24 cellular contexts compared by ENCODE assay signal in the genomic region with DNA sequence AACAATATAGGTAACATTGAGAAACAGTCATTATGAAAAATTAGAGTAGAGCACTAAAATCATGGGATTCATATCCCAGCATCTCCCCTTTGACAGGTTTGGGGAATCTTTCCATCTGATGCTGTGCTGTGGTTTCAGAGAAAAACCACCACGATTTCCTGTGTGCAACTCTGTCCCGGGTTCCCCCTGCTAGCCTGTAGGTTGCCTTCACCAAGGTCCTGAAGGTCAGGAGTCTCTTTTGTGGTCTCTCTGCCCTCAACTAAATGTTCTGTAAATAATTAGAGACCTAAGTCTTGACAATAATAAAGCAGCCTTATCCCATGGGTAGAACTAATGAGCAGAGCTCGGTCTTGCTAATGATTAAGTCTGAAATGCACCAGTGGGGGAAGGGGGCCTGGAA.
"Had no signal": no experiment of that assay in that cellular context is flagged by ENCODE, and none has a peak within 500 bp of the region (broad histone marks: within the 10 kb centered on the region; RNA-seq: fewer than 3 reads in every experiment).

No MANE protein-coding gene starts in this region.

- H3K4me1 Mint-ChIP-seq: activated CD4-positive, alpha-beta memory T cell treated with anti-CD3 and anti-CD28 coated beads, Interleukin-2, amount 10 ng/mL, durations not matched to agents 7 days and 5 days; activated CD4-positive, alpha-beta T cell treated with anti-CD3 and anti-CD28 coated beads, Interleukin-2, amount 10 ng/mL, durations not matched to agents 7 days and 5 days; activated T-helper 17 cell treated with anti-CD3 and anti-CD28 coated beads, Interleukin-2, amount 50 U/mL, for 72 hours; natural killer cell; stimulated activated effector memory CD8-positive, alpha-beta T cell treated with anti-CD3 and anti-CD28 coated beads, Interleukin-12 subunit alpha, Interleukin-12 subunit beta, amount 100 ng/mL, for 72 hours had no signal

- DNase-seq: activated CD4-positive, alpha-beta memory T cell treated with anti-CD3 and anti-CD28 coated beads, Interleukin-2, amount 10 ng/mL, durations not matched to agents 7 days and 5 days; activated CD4-positive, alpha-beta T cell treated with anti-CD3 and anti-CD28 coated beads for 1 hour; activated CD4-positive, alpha-beta T cell treated with anti-CD3 and anti-CD28 coated beads, Interleukin-2, amount 10 ng/mL, durations not matched to agents 7 days and 5 days; activated gamma-delta T cell treated with Interleukin-2 at 50 U/mL for 16 hours; activated naive CD4-positive, alpha-beta T cell treated with anti-CD3 and anti-CD28 coated beads, Interleukin-2, amount 50 U/mL, for 16 hours; activated T-cell treated with anti-CD3 and anti-CD28 coated beads, Interleukin-2, amount 50 U/mL, for 4 hours; amniotic stem cell; central memory CD4-positive, alpha-beta T cell; left ventricle myocardium inferior; mesendoderm; natural killer cell; posterior cingulate gyrus; right lobe of liver; stimulated activated CD4-positive, alpha-beta T cell treated with anti-CD3 and anti-CD28 coated beads, Interleukin-12 subunit alpha, Interleukin-12 subunit beta, amount 100 ng/mL, for 4 hours; stimulated activated CD4-positive, alpha-beta T cell treated with anti-CD3 and anti-CD28 coated beads, Interleukin-4, amount 100 ng/mL, for 1 hour; stimulated activated naive CD8-positive, alpha-beta T cell treated with anti-CD3 and anti-CD28 coated beads, Interleukin-15, amount 100 ng/mL, for 72 hours; substantia nigra; T-helper 2 cell; uterus had no signal

- H3K27ac Mint-ChIP-seq: activated CD4-positive, alpha-beta memory T cell treated with anti-CD3 and anti-CD28 coated beads, Interleukin-2, amount 10 ng/mL, durations not matched to agents 7 days and 5 days; activated CD4-positive, alpha-beta T cell treated with anti-CD3 and anti-CD28 coated beads, Interleukin-2, amount 10 ng/mL, durations not matched to agents 7 days and 5 days; activated T-helper 17 cell treated with anti-CD3 and anti-CD28 coated beads, Interleukin-2, amount 50 U/mL, for 72 hours; natural killer cell; stimulated activated effector memory CD8-positive, alpha-beta T cell treated with anti-CD3 and anti-CD28 coated beads, Interleukin-12 subunit alpha, Interleukin-12 subunit beta, amount 100 ng/mL, for 72 hours; type B pancreatic cell; WTC11 had no signal

- ATAC-seq: activated T-cell treated with anti-CD3 and anti-CD28 coated beads, Interleukin-2, amount 50 U/mL, for 4 hours; activated T-helper 17 cell treated with anti-CD3 and anti-CD28 coated beads, Interleukin-2, amount 50 U/mL, for 72 hours; esophagus mucosa; natural killer cell; right lobe of liver; stimulated activated effector memory CD8-positive, alpha-beta T cell treated with anti-CD3 and anti-CD28 coated beads, Interleukin-12 subunit alpha, Interleukin-12 subunit beta, amount 100 ng/mL, for 72 hours; stimulated activated naive CD8-positive, alpha-beta T cell treated with anti-CD3 and anti-CD28 coated beads, Interleukin-15, amount 100 ng/mL, for 72 hours; WTC11 had no signal

- H3K4me3 Mint-ChIP-seq: activated CD4-positive, alpha-beta memory T cell treated with anti-CD3 and anti-CD28 coated beads, Interleukin-2, amount 10 ng/mL, durations not matched to agents 7 days and 5 days; activated CD4-positive, alpha-beta T cell treated with anti-CD3 and anti-CD28 coated beads, Interleukin-2, amount 10 ng/mL, durations not matched to agents 7 days and 5 days; activated T-cell treated with anti-CD3 and anti-CD28 coated beads, Interleukin-2, amount 50 U/mL, for 4 hours; activated T-helper 17 cell treated with anti-CD3 and anti-CD28 coated beads, Interleukin-2, amount 50 U/mL, for 72 hours; natural killer cell; stimulated activated effector memory CD8-positive, alpha-beta T cell treated with anti-CD3 and anti-CD28 coated beads, Interleukin-12 subunit alpha, Interleukin-12 subunit beta, amount 100 ng/mL, for 72 hours; stimulated activated naive CD8-positive, alpha-beta T cell treated with anti-CD3 and anti-CD28 coated beads, Interleukin-15, amount 100 ng/mL, for 72 hours; type B pancreatic cell; WTC11 had no signal

- H3K36me3 Mint-ChIP-seq: natural killer cell; stimulated activated effector memory CD8-positive, alpha-beta T cell treated with anti-CD3 and anti-CD28 coated beads, Interleukin-12 subunit alpha, Interleukin-12 subunit beta, amount 100 ng/mL, for 72 hours; type B pancreatic cell; WTC11 had no signal

- H3K9me3 Mint-ChIP-seq: activated CD4-positive, alpha-beta memory T cell treated with anti-CD3 and anti-CD28 coated beads, Interleukin-2, amount 10 ng/mL, durations not matched to agents 7 days and 5 days; activated CD4-positive, alpha-beta T cell treated with anti-CD3 and anti-CD28 coated beads, Interleukin-2, amount 10 ng/mL, durations not matched to agents 7 days and 5 days; activated T-cell treated with anti-CD3 and anti-CD28 coated beads, Interleukin-2, amount 50 U/mL, for 4 hours; natural killer cell; stimulated activated effector memory CD8-positive, alpha-beta T cell treated with anti-CD3 and anti-CD28 coated beads, Interleukin-12 subunit alpha, Interleukin-12 subunit beta, amount 100 ng/mL, for 72 hours; stimulated activated naive CD8-positive, alpha-beta T cell treated with anti-CD3 and anti-CD28 coated beads, Interleukin-15, amount 100 ng/mL, for 72 hours; type B pancreatic cell; WTC11 had no signal

- H3K27me3 Mint-ChIP-seq: activated CD4-positive, alpha-beta memory T cell treated with anti-CD3 and anti-CD28 coated beads, Interleukin-2, amount 10 ng/mL, durations not matched to agents 7 days and 5 days; activated CD4-positive, alpha-beta T cell treated with anti-CD3 and anti-CD28 coated beads, Interleukin-2, amount 10 ng/mL, durations not matched to agents 7 days and 5 days had no signal
